In the genomic region with DNA sequence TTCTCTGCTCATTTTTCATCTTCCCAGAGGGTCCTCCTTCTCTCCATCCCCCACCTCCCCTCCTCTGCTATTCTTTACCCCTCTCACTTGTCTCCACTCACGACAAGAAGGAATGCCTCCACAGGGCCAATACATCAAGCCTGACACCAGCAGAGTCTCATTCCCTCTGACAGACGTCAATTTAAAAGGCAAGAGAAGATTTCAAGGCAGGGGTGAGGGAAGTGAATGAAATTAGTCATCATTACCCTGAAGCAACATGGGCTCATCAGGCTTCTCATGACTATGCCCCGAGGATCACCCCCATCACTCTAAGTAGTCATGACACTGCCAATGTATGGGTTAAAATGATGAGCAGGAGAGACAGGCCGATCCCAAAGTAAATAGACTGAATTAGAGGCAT, we compare ENCODE assay signal across 19 cellular contexts.
A peak's percentile ranks its signal among the peaks of the same experiment; 100 is the strongest.
DNase-seq lines count a peak whose midpoint lies in the region; ATAC-seq and TF ChIP-seq lines count a peak whose summit lies in the region.
"Had no signal": no experiment of that assay in that cellular context is flagged by ENCODE, and none has a peak within 500 bp of the region (broad histone marks: within the 10 kb centered on the region; RNA-seq: fewer than 3 reads in every experiment).

No MANE protein-coding gene starts in this region.

- no peak for TF ChIP-seq CTCF in type B pancreatic cell (conservative IDR thresholded peaks at IDR 0.05)

- no peaks in the 10 kb centered on the region for H3K27me3 Mint-ChIP-seq in memory B cell
- peaks cover 39% of the 10 kb centered on the region for H3K27me3 Mint-ChIP-seq in type B pancreatic cell
- H3K27me3 Mint-ChIP-seq: B cell had no signal

- H3K4me1 Mint-ChIP-seq in memory B cell (peaks cover 15% of the 10 kb centered on the region), type B pancreatic cell (ENCODE audit: unreplicated experiment) (peaks cover 22% of the 10 kb centered on the region)

- H3K4me3 Mint-ChIP-seq in memory B cell: no peak overlapping the region
- no peak overlapping the region for H3K4me3 Mint-ChIP-seq in type B pancreatic cell

- ATAC-seq in memory B cell (ENCODE audit: low read depth) (no peak), HG02610 (IDR thresholded peaks at IDR 0.05; ENCODE audit: unreplicated experiment) (no peak), left cardiac atrium (no peak)
- ATAC-seq: A549, Right ventricle myocardium inferior had no signal

- H3K36me3 Mint-ChIP-seq in memory B cell (peaks cover 2% of the 10 kb centered on the region), type B pancreatic cell (no peaks in the 10 kb centered on the region)

- DNase-seq in ELF-1 (ENCODE audit: low read depth, low spot score): peak; percentile 11
- peak; percentile 37 for DNase-seq in T1000 (lab: John Stamatoyannopoulos, UW)
- DNase-seq in memory B cell (ENCODE audit: low spot score in 2 of 2): no peak
- DNase-seq in type B pancreatic cell (ENCODE audit: extremely low spot score, unreplicated experiment): no peak
- no peak for DNase-seq in nucleus accumbens (lab: John Stamatoyannopoulos, UW)
- no peak for DNase-seq in left cardiac atrium
- DNase-seq: GOT3, HCEC 1CT, KG1, MV-4-11, NCI-H1105 treated with DMSO at 0.1 percent for 48 hours, NCI-H2081, NCI-H2171, NCI-H345, NCI-H524 had no signal

- intact Hi-C loops in left cardiac atrium (cut with DNase I): no loop called here

- H3K9me3 Mint-ChIP-seq in memory B cell (no peaks in the 10 kb centered on the region), type B pancreatic cell (peaks cover 16% of the 10 kb centered on the region)

- H3K27ac Mint-ChIP-seq in memory B cell (peak overlapping the region; percentile 89), type B pancreatic cell (peak overlapping the region; percentile 40)

Comparison
In these comparisons a context has a peak if more than half of its experiments do, and no peak if none do; other contexts are left out.
1. DNase-seq: peak in ELF-1 (single experiment) and T1000 (single experiment); none in memory B cell (0 of 2), type B pancreatic cell (single experiment), nucleus accumbens (0 of 56) and left cardiac atrium (single experiment).